11 cellular contexts compared by ENCODE assay signal in genomic region chr17:59668816-59669215, GRCh38. TPM values are rescaled to one million over a fixed set of nuclear protein-coding genes. Genes with fewer than 3 reads are reported as not detected.
DNase-seq lines count a peak whose midpoint lies in the region; ATAC-seq, FAIRE-seq and TF ChIP-seq lines count a peak whose summit lies in the region.
"Had no signal": no experiment of that assay in that cellular context is flagged by ENCODE, and none has a peak within 500 bp of the region (broad histone marks: within the 10 kb centered on the region; RNA-seq: fewer than 3 reads in every experiment).

No MANE protein-coding gene starts in this region.

- intact Hi-C loops in HepG2 (cut with micrococcal nuclease; ENCODE audit: unreplicated experiment): no loop called here

- H3K4me3 Mint-ChIP-seq in activated T-cell treated with anti-CD3 and anti-CD28 coated beads, Interleukin-2, amount 50 U/mL, for 72 hours: peak overlapping the region in 1 of 2 donors; percentile 53
- H3K4me3 Mint-ChIP-seq in T-helper 17 cell: no peak overlapping the region
- H3K4me3 Mint-ChIP-seq in stimulated activated naive B cell treated with anti-CD40 and anti-IgM and Interleukin-4, amounts not matched to agents 10 μg/mL and 1 μg/mL and 100 μg/mL, for 72 hours: peak overlapping the region; percentile 35 to 52

- ATAC-seq in activated T-cell treated with anti-CD3 and anti-CD28 coated beads, Interleukin-2, amount 50 U/mL, for 72 hours (replicated peaks in 1 of 2): no peak
- ATAC-seq in T-helper 17 cell (no peak), HepG2 (no peak)
- peak; percentile 27 to 40 for ATAC-seq in stimulated activated naive B cell treated with anti-CD40 and anti-IgM and Interleukin-4, amounts not matched to agents 10 μg/mL and 1 μg/mL and 100 μg/mL, for 72 hours (replicated peaks)

- H3K4me1 ChIP-seq in HepG2 (ENCODE audit: insufficient read depth, low read length): peaks cover 14% of the 10 kb centered on the region

- 96% methylated on average over 3 of the region's 3 CpGs for WGBS in HepG2 (ENCODE audit: low lambda C conversion rate)

- peaks cover 25% of the 10 kb centered on the region for H3K4me1 Mint-ChIP-seq in activated T-cell treated with anti-CD3 and anti-CD28 coated beads, Interleukin-2, amount 50 U/mL, for 72 hours (ENCODE audit: low read depth)
- peaks cover 9% of the 10 kb centered on the region for H3K4me1 Mint-ChIP-seq in T-helper 17 cell
- H3K4me1 Mint-ChIP-seq in stimulated activated naive B cell treated with anti-CD40 and anti-IgM and Interleukin-4, amounts not matched to agents 10 μg/mL and 1 μg/mL and 100 μg/mL, for 72 hours: peaks cover 19 to 57% of the 10 kb centered on the region in 2 donors

- peaks cover 2% of the 10 kb centered on the region for H3K79me2 ChIP-seq in HepG2 (ENCODE audit: insufficient read depth, low read length)

- no peak overlapping the region for H2AFZ ChIP-seq in HepG2 (ENCODE audit: low read length)

- no peak overlapping the region for H3K4me2 ChIP-seq in HepG2 (ENCODE audit: low read depth, low read length)

- DNase-seq in activated T-cell treated with anti-CD3 and anti-CD28 coated beads, Interleukin-2, amount 50 U/mL, for 72 hours: no peak
- DNase-seq in activated T-cell treated with anti-CD3 and anti-CD28 coated beads, Interleukin-2, amount 50 U/mL, for 48 hours: no peak
- DNase-seq in T-helper 17 cell: no peak
- DNase-seq in fibroblast of peridontal ligament (ENCODE audit: extremely low read depth): peak; percentile 99
- no peak for DNase-seq in stimulated activated naive B cell treated with anti-CD40 and anti-IgM and Interleukin-4, amounts not matched to agents 10 μg/mL and 1 μg/mL and 100 μg/mL, for 72 hours
- no peak for DNase-seq in HuH-7.5 (ENCODE audit: low spot score)
- no peak for DNase-seq in RPMI8226
- DNase-seq in HepG2 (ENCODE audit: low spot score): no peak
- DNase-seq: nucleus accumbens, tibial artery had no signal

- TF ChIP-seq CTCF in HepG2 (CRISPR knock-in tag; IDR thresholded peaks at IDR 0.05): no peak

- H3K9ac ChIP-seq in HepG2 (ENCODE audit: insufficient read depth, low read depth, low read length): no peak overlapping the region

- H4K20me1 ChIP-seq in HepG2 (ENCODE audit: insufficient read depth, low read length): 0 out of 2 replicates have a peak, but pooled peaks cover 3% of the 10 kb centered on the region

- H3K27me3 ChIP-seq in HepG2 (ENCODE audit: control insufficient read depth in 1 of 2, insufficient read depth in 2 of 2, low read length in 2 of 2): no peaks in the 10 kb centered on the region
- H3K27me3 ChIP-seq: tibial artery had no signal

- TF ChIP-seq RAD21 in HepG2 (CRISPR knock-in tag; IDR thresholded peaks at IDR 0.05): no peak

- TF ChIP-seq EP300 in HepG2 (IDR thresholded peaks at IDR 0.05; ENCODE audit: low read depth in 2 of 2, low read length in 2 of 2): no peak
- TF ChIP-seq EP300 in HepG2 (CRISPR knock-in tag; IDR thresholded peaks at IDR 0.05; ENCODE audit: borderline replicate concordance): no peak

- no TSS peak for BruUV-seq in HepG2 (replicated peaks; lab: Mats Ljungman, UMichigan)

- no peak for TF ChIP-seq POLR2A in HepG2 (IDR thresholded peaks at IDR 0.05; ENCODE audit: insufficient read depth in 1 of 2, low read depth in 2 of 2, low read length in 2 of 2)

- H3K27me3 Mint-ChIP-seq in activated T-cell treated with anti-CD3 and anti-CD28 coated beads, Interleukin-2, amount 50 U/mL, for 72 hours (ENCODE audit: low read depth): no peaks in the 10 kb centered on the region
- no peaks in the 10 kb centered on the region for H3K27me3 Mint-ChIP-seq in T-helper 17 cell
- no peaks in the 10 kb centered on the region for H3K27me3 Mint-ChIP-seq in stimulated activated naive B cell treated with anti-CD40 and anti-IgM and Interleukin-4, amounts not matched to agents 10 μg/mL and 1 μg/mL and 100 μg/mL, for 72 hours

- peaks cover 33 to 88% of the 10 kb centered on the region in 2 experiments for H3K36me3 ChIP-seq in HepG2 (replicated peaks in 1 of 2; ENCODE audit: control insufficient read depth in 1 of 2, insufficient read depth in 2 of 2, low read length in 2 of 2)

- POLR2A ChIA-PET in HepG2 (lab: Yijun Ruan, JAX): no interaction called here

- no peaks in the 10 kb centered on the region for H3K9me3 Mint-ChIP-seq in activated T-cell treated with anti-CD3 and anti-CD28 coated beads, Interleukin-2, amount 50 U/mL, for 72 hours
- no peaks in the 10 kb centered on the region for H3K9me3 Mint-ChIP-seq in stimulated activated naive B cell treated with anti-CD40 and anti-IgM and Interleukin-4, amounts not matched to agents 10 μg/mL and 1 μg/mL and 100 μg/mL, for 72 hours

- H3K4me3 ChIP-seq in HepG2 (replicated peaks in 1 of 3; ENCODE audit: insufficient read depth in 1 of 3, low read depth in 2 of 3, low read length in 3 of 3): no peak overlapping the region
- H3K4me3 ChIP-seq: HAP-1, tibial artery had no signal

- in situ Hi-C loops in HepG2 (cut with HindIII; ENCODE audit: extremely low pct_ligation_motif_present, low pct_unique_long_range_greater_than_20kb): no loop called here

- CTCF ChIA-PET in HepG2 (lab: Yijun Ruan, JAX; ENCODE audit: low intra/inter-chr PET ratio, low total read pairs): no interaction called here

- H3K27ac ChIP-seq in HepG2 (ENCODE audit: extremely low read length, insufficient read depth, low read length): no peak overlapping the region

- H3K36me3 Mint-ChIP-seq in activated T-cell treated with anti-CD3 and anti-CD28 coated beads, Interleukin-2, amount 50 U/mL, for 72 hours (ENCODE audit: insufficient read depth in 2 of 2): peaks cover 5 to 40% of the 10 kb centered on the region in 2 donors
- peaks cover 6% of the 10 kb centered on the region for H3K36me3 Mint-ChIP-seq in T-helper 17 cell (ENCODE audit: low read depth)
- peaks cover 28 to 38% of the 10 kb centered on the region in 2 donors for H3K36me3 Mint-ChIP-seq in stimulated activated naive B cell treated with anti-CD40 and anti-IgM and Interleukin-4, amounts not matched to agents 10 μg/mL and 1 μg/mL and 100 μg/mL, for 72 hours

- no peak for FAIRE-seq in HepG2 (lab: Jason Lieb, UNC)

- H3K27ac Mint-ChIP-seq in activated T-cell treated with anti-CD3 and anti-CD28 coated beads, Interleukin-2, amount 50 U/mL, for 72 hours: peak overlapping the region; percentile 83
- peak overlapping the region; percentile 37 for H3K27ac Mint-ChIP-seq in T-helper 17 cell
- H3K27ac Mint-ChIP-seq in stimulated activated naive B cell treated with anti-CD40 and anti-IgM and Interleukin-4, amounts not matched to agents 10 μg/mL and 1 μg/mL and 100 μg/mL, for 72 hours: peak overlapping the region; percentile 70

- H3K9me3 ChIP-seq in T-helper 17 cell (ENCODE audit: control insufficient read depth, low read length, poor library complexity, severe bottlenecking) (no peaks in the 10 kb centered on the region), HepG2 (ENCODE audit: low read length) (no peaks in the 10 kb centered on the region)
- H3K9me3 ChIP-seq: HAP-1, tibial artery had no signal

RNA-seq across cellular contexts. Expression of gene PTRH2, which starts 38.4 kb away (rescaled TPM):
- 10 to 100 TPM; 22.2 to 29.3 TPM for total RNA-seq in activated T-cell treated with anti-CD3 and anti-CD28 coated beads, Interleukin-2, amount 50 U/mL, for 72 hours
- total RNA-seq in T-helper 17 cell (1 to 10 TPM; 6.9 to 9.0 TPM), HepG2 (2016; rRNA removed; fragmentation: Illumina TruSeq; extraction: Trizol) (48.7 and 67.7 TPM in 2 replicates)
- total RNA-seq in HepG2 (2016; cell fraction: cytosol; rRNA removed; fragmentation: Illumina TruSeq; extraction: Trizol; ENCODE audit: low read depth): 24.5 and 30.9 TPM in 2 replicates
- total RNA-seq in HepG2 (2016; cell fraction: insoluble cytoplasmic fraction; rRNA removed; fragmentation: Illumina TruSeq; extraction: Trizol): 43.2 and 68.2 TPM in 2 replicates
- 26.1 and 28.8 TPM in 2 replicates for total RNA-seq in HepG2 (2016; cell fraction: membrane; rRNA removed; fragmentation: Illumina TruSeq; extraction: Trizol)
- total RNA-seq in HepG2 (2016; cell fraction: nucleus; rRNA removed; fragmentation: Illumina TruSeq; extraction: Trizol): 57.2 and 59.6 TPM in 2 replicates
- 73.6 and 83.3 TPM in 2 replicates for polyA plus RNA-seq in HepG2 (2011; rRNA removed)
- polyA plus RNA-seq in HepG2 (2011; cell fraction: cytosol; rRNA removed): 52.4 and 80.1 TPM in 2 replicates
- 24.3 and 32.5 TPM in 2 replicates for polyA plus RNA-seq in HepG2 (2011; cell fraction: nucleus; rRNA removed)
- 61.8 and 70.1 TPM in 2 replicates for polyA plus RNA-seq in HepG2 (2012)
- polyA plus RNA-seq in HepG2 (2016; cell fraction: cytosol; fragmentation: Illumina TruSeq; extraction: Trizol; ENCODE audit: low read depth): 19.3 and 20.0 TPM in 2 replicates
- polyA plus RNA-seq in HepG2 (2016; cell fraction: insoluble cytoplasmic fraction; fragmentation: Illumina TruSeq; extraction: Trizol; ENCODE audit: low read depth): 49.4 and 52.0 TPM in 2 replicates
- 19.4 and 21.2 TPM in 2 replicates for polyA plus RNA-seq in HepG2 (2016; cell fraction: membrane; fragmentation: Illumina TruSeq; extraction: Trizol; ENCODE audit: low read depth)
- polyA plus RNA-seq in HepG2 (2016; cell fraction: nucleus; fragmentation: Illumina TruSeq; extraction: Trizol; ENCODE audit: insufficient read depth, low read depth): 111 and 117 TPM in 2 replicates
- 40.8 and 45.5 TPM in 2 replicates for polyA minus RNA-seq in HepG2 (2011; rRNA and poly(A)+ RNA removed; ENCODE audit: low replicate concordance)
- polyA minus RNA-seq in HepG2 (2011; cell fraction: cytosol; rRNA and poly(A)+ RNA removed): 17.2 and 20.3 TPM in 2 replicates
- polyA minus RNA-seq in HepG2 (2011; cell fraction: nucleus; rRNA and poly(A)+ RNA removed): 31.4 and 37.7 TPM in 2 replicates

RNA-seq across cellular contexts. Expression of gene VMP1, which starts 38.6 kb away (rescaled TPM):
- total RNA-seq in activated T-cell treated with anti-CD3 and anti-CD28 coated beads, Interleukin-2, amount 50 U/mL, for 72 hours: 100 to 1,000 TPM; 236 to 324 TPM
- total RNA-seq in T-helper 17 cell (100 to 1,000 TPM; 132 to 159 TPM), HepG2 (2016; rRNA removed; fragmentation: Illumina TruSeq; extraction: Trizol) (80.3 and 186 TPM in 2 replicates)
- total RNA-seq in HepG2 (2016; cell fraction: cytosol; rRNA removed; fragmentation: Illumina TruSeq; extraction: Trizol; ENCODE audit: low read depth): 81.7 and 81.9 TPM in 2 replicates
- 87.6 and 200 TPM in 2 replicates for total RNA-seq in HepG2 (2016; cell fraction: insoluble cytoplasmic fraction; rRNA removed; fragmentation: Illumina TruSeq; extraction: Trizol)
- 64.7 and 72.7 TPM in 2 replicates for total RNA-seq in HepG2 (2016; cell fraction: membrane; rRNA removed; fragmentation: Illumina TruSeq; extraction: Trizol)
- 414 and 436 TPM in 2 replicates for total RNA-seq in HepG2 (2016; cell fraction: nucleus; rRNA removed; fragmentation: Illumina TruSeq; extraction: Trizol)
- polyA plus RNA-seq in HepG2 (2011; rRNA removed): 262 and 271 TPM in 2 replicates
- 66.8 and 107 TPM in 2 replicates for polyA plus RNA-seq in HepG2 (2011; cell fraction: cytosol; rRNA removed)
- polyA plus RNA-seq in HepG2 (2011; cell fraction: nucleus; rRNA removed): 244 and 352 TPM in 2 replicates
- polyA plus RNA-seq in HepG2 (2012): 151 and 169 TPM in 2 replicates
- polyA plus RNA-seq in HepG2 (2016; cell fraction: cytosol; fragmentation: Illumina TruSeq; extraction: Trizol; ENCODE audit: low read depth): 21.0 and 21.9 TPM in 2 replicates
- polyA plus RNA-seq in HepG2 (2016; cell fraction: insoluble cytoplasmic fraction; fragmentation: Illumina TruSeq; extraction: Trizol; ENCODE audit: low read depth): 78.4 and 81.5 TPM in 2 replicates
- polyA plus RNA-seq in HepG2 (2016; cell fraction: membrane; fragmentation: Illumina TruSeq; extraction: Trizol; ENCODE audit: low read depth): 34.4 and 38.6 TPM in 2 replicates
- polyA plus RNA-seq in HepG2 (2016; cell fraction: nucleus; fragmentation: Illumina TruSeq; extraction: Trizol; ENCODE audit: insufficient read depth, low read depth): 277 and 292 TPM in 2 replicates
- polyA minus RNA-seq in HepG2 (2011; rRNA and poly(A)+ RNA removed; ENCODE audit: low replicate concordance): 294 and 406 TPM in 2 replicates
- polyA minus RNA-seq in HepG2 (2011; cell fraction: cytosol; rRNA and poly(A)+ RNA removed): 134 and 182 TPM in 2 replicates
- 788 and 1,143 TPM in 2 replicates for polyA minus RNA-seq in HepG2 (2011; cell fraction: nucleus; rRNA and poly(A)+ RNA removed)

RNA-seq across cellular contexts. Expression of gene CLTC, which starts 49.1 kb away (rescaled TPM):
- 100 to 1,000 TPM; 144 to 149 TPM for total RNA-seq in activated T-cell treated with anti-CD3 and anti-CD28 coated beads, Interleukin-2, amount 50 U/mL, for 72 hours
- total RNA-seq in T-helper 17 cell (10 to 100 TPM; 87.7 to 89.3 TPM), HepG2 (2016; rRNA removed; fragmentation: Illumina TruSeq; extraction: Trizol) (283 and 643 TPM in 2 replicates)
- total RNA-seq in HepG2 (2016; cell fraction: cytosol; rRNA removed; fragmentation: Illumina TruSeq; extraction: Trizol; ENCODE audit: low read depth): 19.6 and 21.0 TPM in 2 replicates
- 267 and 594 TPM in 2 replicates for total RNA-seq in HepG2 (2016; cell fraction: insoluble cytoplasmic fraction; rRNA removed; fragmentation: Illumina TruSeq; extraction: Trizol)
- 63.1 and 72.1 TPM in 2 replicates for total RNA-seq in HepG2 (2016; cell fraction: membrane; rRNA removed; fragmentation: Illumina TruSeq; extraction: Trizol)
- total RNA-seq in HepG2 (2016; cell fraction: nucleus; rRNA removed; fragmentation: Illumina TruSeq; extraction: Trizol): 282 and 292 TPM in 2 replicates
- polyA plus RNA-seq in HepG2 (2011; rRNA removed): 110 and 134 TPM in 2 replicates
- polyA plus RNA-seq in HepG2 (2011; cell fraction: cytosol; rRNA removed): 125 and 195 TPM in 2 replicates
- polyA plus RNA-seq in HepG2 (2011; cell fraction: nucleus; rRNA removed): 64.1 and 73.6 TPM in 2 replicates
- polyA plus RNA-seq in HepG2 (2012): 126 and 165 TPM in 2 replicates
- polyA plus RNA-seq in HepG2 (2016; cell fraction: cytosol; fragmentation: Illumina TruSeq; extraction: Trizol; ENCODE audit: low read depth): 9.6 and 11.7 TPM in 2 replicates
- polyA plus RNA-seq in HepG2 (2016; cell fraction: insoluble cytoplasmic fraction; fragmentation: Illumina TruSeq; extraction: Trizol; ENCODE audit: low read depth): 350 and 354 TPM in 2 replicates
- 37.1 and 44.2 TPM in 2 replicates for polyA plus RNA-seq in HepG2 (2016; cell fraction: membrane; fragmentation: Illumina TruSeq; extraction: Trizol; ENCODE audit: low read depth)
- 217 and 222 TPM in 2 replicates for polyA plus RNA-seq in HepG2 (2016; cell fraction: nucleus; fragmentation: Illumina TruSeq; extraction: Trizol; ENCODE audit: insufficient read depth, low read depth)
- polyA minus RNA-seq in HepG2 (2011; rRNA and poly(A)+ RNA removed; ENCODE audit: low replicate concordance): 363 and 456 TPM in 2 replicates
- 307 and 353 TPM in 2 replicates for polyA minus RNA-seq in HepG2 (2011; cell fraction: cytosol; rRNA and poly(A)+ RNA removed)
- polyA minus RNA-seq in HepG2 (2011; cell fraction: nucleus; rRNA and poly(A)+ RNA removed): 208 and 274 TPM in 2 replicates

Comparison
In these comparisons a context has a peak if more than half of its experiments do, and no peak if none do; other contexts are left out.
1. ATAC-seq: peak in stimulated activated naive B cell treated with anti-CD40 and anti-IgM and Interleukin-4, amounts not matched to agents 10 μg/mL and 1 μg/mL and 100 μg/mL, for 72 hours (2 of 2); none in activated T-cell treated with anti-CD3 and anti-CD28 coated beads, Interleukin-2, amount 50 U/mL, for 72 hours (0 of 2), T-helper 17 cell (single experiment) and HepG2 (single experiment).
2. Peak in every context shown above with its lines, with median percentiles within 50 percentile points of each other: H3K27ac Mint-ChIP-seq.